Comparison of ENCODE assay signal across 1 cellular context in the genomic region with DNA sequence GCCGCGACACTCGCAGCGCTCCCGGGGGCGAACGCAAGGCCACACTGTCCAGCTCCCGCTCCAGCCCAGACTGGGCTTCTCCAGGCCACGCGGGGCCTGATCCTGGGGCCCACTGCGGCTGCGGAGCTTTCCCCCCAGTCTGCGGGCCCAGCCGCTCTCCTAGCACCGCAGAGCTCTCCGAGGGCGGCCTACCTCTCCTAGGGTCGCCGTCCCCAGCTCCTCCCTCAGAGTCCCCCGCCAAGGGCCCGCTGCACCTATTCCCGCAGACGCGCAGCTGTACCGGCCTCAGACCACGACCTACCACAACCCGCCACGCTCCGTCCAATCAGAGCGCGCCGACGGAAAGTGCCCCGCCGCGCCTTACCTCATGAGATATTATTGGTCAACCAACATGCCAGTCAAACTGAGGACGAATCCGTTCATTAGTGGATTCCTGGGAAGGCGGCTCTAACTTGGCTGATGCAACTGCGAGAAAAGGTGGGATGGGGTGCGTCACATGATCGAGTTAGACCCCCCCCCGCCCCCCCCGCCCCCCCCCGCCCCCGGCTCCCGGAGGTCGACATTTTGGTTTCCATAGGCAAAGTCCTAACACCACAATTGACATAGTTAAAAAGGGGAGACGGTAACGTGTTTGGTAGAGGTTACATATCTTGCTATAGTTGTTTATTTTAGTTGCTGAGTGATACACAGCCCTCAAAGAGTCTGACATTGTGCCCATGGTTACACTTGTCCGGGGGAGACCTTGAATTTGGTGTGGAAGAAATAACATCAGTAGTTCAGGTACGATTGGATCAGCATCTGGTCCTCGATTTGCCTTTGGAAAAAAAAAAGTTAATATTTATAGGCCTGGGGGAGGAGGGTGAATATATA.
TF ChIP-seq lines count a peak whose summit lies in the region.

A gene (minus strand): TSS at position 278 of the 870 bp plus-strand sequence. CDS start 6,743 bp downstream, outside the sequence.

TF ChIP-seq in HepG2, 621 proteins besides CTCF, POLR2A, EP300 and RAD21 (continued from another document and continues in another):
- TF ChIP-seq, protein P1, sequence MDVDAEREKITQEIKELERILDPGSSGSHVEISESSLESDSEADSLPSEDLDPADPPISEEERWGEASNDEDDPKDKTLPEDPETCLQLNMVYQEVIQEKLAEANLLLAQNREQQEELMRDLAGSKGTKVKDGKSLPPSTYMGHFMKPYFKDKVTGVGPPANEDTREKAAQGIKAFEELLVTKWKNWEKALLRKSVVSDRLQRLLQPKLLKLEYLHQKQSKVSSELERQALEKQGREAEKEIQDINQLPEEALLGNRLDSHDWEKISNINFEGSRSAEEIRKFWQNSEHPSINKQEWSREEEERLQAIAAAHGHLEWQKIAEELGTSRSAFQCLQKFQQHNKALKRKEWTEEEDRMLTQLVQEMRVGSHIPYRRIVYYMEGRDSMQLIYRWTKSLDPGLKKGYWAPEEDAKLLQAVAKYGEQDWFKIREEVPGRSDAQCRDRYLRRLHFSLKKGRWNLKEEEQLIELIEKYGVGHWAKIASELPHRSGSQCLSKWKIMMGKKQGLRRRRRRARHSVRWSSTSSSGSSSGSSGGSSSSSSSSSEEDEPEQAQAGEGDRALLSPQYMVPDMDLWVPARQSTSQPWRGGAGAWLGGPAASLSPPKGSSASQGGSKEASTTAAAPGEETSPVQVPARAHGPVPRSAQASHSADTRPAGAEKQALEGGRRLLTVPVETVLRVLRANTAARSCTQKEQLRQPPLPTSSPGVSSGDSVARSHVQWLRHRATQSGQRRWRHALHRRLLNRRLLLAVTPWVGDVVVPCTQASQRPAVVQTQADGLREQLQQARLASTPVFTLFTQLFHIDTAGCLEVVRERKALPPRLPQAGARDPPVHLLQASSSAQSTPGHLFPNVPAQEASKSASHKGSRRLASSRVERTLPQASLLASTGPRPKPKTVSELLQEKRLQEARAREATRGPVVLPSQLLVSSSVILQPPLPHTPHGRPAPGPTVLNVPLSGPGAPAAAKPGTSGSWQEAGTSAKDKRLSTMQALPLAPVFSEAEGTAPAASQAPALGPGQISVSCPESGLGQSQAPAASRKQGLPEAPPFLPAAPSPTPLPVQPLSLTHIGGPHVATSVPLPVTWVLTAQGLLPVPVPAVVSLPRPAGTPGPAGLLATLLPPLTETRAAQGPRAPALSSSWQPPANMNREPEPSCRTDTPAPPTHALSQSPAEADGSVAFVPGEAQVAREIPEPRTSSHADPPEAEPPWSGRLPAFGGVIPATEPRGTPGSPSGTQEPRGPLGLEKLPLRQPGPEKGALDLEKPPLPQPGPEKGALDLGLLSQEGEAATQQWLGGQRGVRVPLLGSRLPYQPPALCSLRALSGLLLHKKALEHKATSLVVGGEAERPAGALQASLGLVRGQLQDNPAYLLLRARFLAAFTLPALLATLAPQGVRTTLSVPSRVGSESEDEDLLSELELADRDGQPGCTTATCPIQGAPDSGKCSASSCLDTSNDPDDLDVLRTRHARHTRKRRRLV (CRISPR knock-in tag; IDR thresholded peaks at IDR 0.05) = peak; percentile 79; the same call in 1 of the 2 replicates
- TF ChIP-seq ZNF460 (CRISPR knock-in tag; IDR thresholded peaks at IDR 0.05; ENCODE audit: borderline replicate concordance) (no peak; the same call in 1 of the 2 replicates), ZNF101 (CRISPR knock-in tag; IDR thresholded peaks at IDR 0.05; ENCODE audit: borderline replicate concordance, low read depth) (0 out of 2 replicates have a peak, but pooled peaks have one; percentile 18), ZNF83 (CRISPR knock-in tag; IDR thresholded peaks at IDR 0.05; ENCODE audit: borderline replicate concordance) (peak; percentile 75; the same call in 1 of the 2 replicates), HOXA9 (CRISPR knock-in tag; IDR thresholded peaks at IDR 0.05; ENCODE audit: borderline replicate concordance) (0 out of 2 replicates have a peak, but pooled peaks have one; percentile 39), ZNF589 (CRISPR knock-in tag; conservative IDR thresholded peaks at IDR 0.05) (peak; percentile 60; the same call in 1 of the 2 replicates), SUZ12 (IDR thresholded peaks at IDR 0.05; ENCODE audit: low read depth, low read length) (no peak), YEATS2 (CRISPR knock-in tag; IDR thresholded peaks at IDR 0.05; ENCODE audit: borderline replicate concordance) (peak; percentile 90), TRIM24 (CRISPR knock-in tag; IDR thresholded peaks at IDR 0.05) (no peak), ZNF292 (CRISPR knock-in tag; IDR thresholded peaks at IDR 0.05; ENCODE audit: borderline replicate concordance, low read depth) (peak; percentile 71), MEF2D (CRISPR knock-in tag; IDR thresholded peaks at IDR 0.05) (peak; percentile 67), TOE1 (CRISPR knock-in tag; IDR thresholded peaks at IDR 0.05) (peak; percentile 81; the same call in 1 of the 2 replicates), ZNF737 (CRISPR knock-in tag; IDR thresholded peaks at IDR 0.05; ENCODE audit: borderline replicate concordance) (peak; percentile 96), ZNF383 (CRISPR knock-in tag; IDR thresholded peaks at IDR 0.05; ENCODE audit: borderline replicate concordance) (no peak), ZNF724P (CRISPR knock-in tag; IDR thresholded peaks at IDR 0.05; ENCODE audit: borderline replicate concordance) (peak; percentile 92; the same call in 1 of the 2 replicates), CCDC6 (CRISPR knock-in tag; IDR thresholded peaks at IDR 0.05) (0 out of 2 replicates have a peak, but pooled peaks have one; percentile 2), SIN3B (IDR thresholded peaks at IDR 0.05; ENCODE audit: low read length) (0 out of 2 replicates have a peak, but pooled peaks have one; percentile 34), FOXK2 (IDR thresholded peaks at IDR 0.05) (no peak), NCOA1 (CRISPR knock-in tag; IDR thresholded peaks at IDR 0.05) (no peak), AGO2 (optimal IDR thresholded peaks at IDR 0.05; ENCODE audit: low read depth, low read length) (peak; percentile 87), ZNF121 (CRISPR knock-in tag; IDR thresholded peaks at IDR 0.05) (peak; percentile 47; the same call in 1 of the 2 replicates)
- TF ChIP-seq, protein P2, sequence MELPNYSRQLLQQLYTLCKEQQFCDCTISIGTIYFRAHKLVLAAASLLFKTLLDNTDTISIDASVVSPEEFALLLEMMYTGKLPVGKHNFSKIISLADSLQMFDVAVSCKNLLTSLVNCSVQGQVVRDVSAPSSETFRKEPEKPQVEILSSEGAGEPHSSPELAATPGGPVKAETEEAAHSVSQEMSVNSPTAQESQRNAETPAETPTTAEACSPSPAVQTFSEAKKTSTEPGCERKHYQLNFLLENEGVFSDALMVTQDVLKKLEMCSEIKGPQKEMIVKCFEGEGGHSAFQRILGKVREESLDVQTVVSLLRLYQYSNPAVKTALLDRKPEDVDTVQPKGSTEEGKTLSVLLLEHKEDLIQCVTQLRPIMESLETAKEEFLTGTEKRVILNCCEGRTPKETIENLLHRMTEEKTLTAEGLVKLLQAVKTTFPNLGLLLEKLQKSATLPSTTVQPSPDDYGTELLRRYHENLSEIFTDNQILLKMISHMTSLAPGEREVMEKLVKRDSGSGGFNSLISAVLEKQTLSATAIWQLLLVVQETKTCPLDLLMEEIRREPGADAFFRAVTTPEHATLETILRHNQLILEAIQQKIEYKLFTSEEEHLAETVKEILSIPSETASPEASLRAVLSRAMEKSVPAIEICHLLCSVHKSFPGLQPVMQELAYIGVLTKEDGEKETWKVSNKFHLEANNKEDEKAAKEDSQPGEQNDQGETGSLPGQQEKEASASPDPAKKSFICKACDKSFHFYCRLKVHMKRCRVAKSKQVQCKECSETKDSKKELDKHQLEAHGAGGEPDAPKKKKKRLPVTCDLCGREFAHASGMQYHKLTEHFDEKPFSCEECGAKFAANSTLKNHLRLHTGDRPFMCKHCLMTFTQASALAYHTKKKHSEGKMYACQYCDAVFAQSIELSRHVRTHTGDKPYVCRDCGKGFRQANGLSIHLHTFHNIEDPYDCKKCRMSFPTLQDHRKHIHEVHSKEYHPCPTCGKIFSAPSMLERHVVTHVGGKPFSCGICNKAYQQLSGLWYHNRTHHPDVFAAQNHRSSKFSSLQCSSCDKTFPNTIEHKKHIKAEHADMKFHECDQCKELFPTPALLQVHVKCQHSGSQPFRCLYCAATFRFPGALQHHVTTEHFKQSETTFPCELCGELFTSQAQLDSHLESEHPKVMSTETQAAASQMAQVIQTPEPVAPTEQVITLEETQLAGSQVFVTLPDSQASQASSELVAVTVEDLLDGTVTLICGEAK (IDR thresholded peaks at IDR 0.05) = no peak
- TF ChIP-seq, protein P2 (CRISPR knock-in tag; IDR thresholded peaks at IDR 0.05) = peak; percentile 77
- TF ChIP-seq, protein P3, sequence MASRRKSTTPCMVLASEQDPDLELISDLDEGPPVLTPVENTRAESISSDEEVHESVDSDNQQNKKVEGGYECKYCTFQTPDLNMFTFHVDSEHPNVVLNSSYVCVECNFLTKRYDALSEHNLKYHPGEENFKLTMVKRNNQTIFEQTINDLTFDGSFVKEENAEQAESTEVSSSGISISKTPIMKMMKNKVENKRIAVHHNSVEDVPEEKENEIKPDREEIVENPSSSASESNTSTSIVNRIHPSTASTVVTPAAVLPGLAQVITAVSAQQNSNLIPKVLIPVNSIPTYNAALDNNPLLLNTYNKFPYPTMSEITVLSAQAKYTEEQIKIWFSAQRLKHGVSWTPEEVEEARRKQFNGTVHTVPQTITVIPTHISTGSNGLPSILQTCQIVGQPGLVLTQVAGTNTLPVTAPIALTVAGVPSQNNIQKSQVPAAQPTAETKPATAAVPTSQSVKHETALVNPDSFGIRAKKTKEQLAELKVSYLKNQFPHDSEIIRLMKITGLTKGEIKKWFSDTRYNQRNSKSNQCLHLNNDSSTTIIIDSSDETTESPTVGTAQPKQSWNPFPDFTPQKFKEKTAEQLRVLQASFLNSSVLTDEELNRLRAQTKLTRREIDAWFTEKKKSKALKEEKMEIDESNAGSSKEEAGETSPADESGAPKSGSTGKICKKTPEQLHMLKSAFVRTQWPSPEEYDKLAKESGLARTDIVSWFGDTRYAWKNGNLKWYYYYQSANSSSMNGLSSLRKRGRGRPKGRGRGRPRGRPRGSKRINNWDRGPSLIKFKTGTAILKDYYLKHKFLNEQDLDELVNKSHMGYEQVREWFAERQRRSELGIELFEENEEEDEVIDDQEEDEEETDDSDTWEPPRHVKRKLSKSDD (CRISPR knock-in tag; IDR thresholded peaks at IDR 0.05; ENCODE audit: low read depth) = 0 out of 2 replicates have a peak, but pooled peaks have one; percentile 61
- TF ChIP-seq, protein P4, sequence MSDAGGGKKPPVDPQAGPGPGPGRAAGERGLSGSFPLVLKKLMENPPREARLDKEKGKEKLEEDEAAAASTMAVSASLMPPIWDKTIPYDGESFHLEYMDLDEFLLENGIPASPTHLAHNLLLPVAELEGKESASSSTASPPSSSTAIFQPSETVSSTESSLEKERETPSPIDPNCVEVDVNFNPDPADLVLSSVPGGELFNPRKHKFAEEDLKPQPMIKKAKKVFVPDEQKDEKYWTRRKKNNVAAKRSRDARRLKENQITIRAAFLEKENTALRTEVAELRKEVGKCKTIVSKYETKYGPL (CRISPR knock-in tag; IDR thresholded peaks at IDR 0.05) = peak; percentile 88; the same call in 1 of the 2 replicates
- TF ChIP-seq, protein P5, sequence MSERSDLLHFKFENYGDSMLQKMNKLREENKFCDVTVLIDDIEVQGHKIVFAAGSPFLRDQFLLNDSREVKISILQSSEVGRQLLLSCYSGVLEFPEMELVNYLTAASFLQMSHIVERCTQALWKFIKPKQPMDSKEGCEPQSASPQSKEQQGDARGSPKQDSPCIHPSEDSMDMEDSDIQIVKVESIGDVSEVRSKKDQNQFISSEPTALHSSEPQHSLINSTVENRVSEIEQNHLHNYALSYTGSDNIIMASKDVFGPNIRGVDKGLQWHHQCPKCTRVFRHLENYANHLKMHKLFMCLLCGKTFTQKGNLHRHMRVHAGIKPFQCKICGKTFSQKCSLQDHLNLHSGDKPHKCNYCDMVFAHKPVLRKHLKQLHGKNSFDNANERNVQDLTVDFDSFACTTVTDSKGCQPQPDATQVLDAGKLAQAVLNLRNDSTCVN (CRISPR knock-in tag; IDR thresholded peaks at IDR 0.05; ENCODE audit: borderline replicate concordance) = peak; percentile 83; the same call in 1 of the 2 replicates
- TF ChIP-seq, protein P6, sequence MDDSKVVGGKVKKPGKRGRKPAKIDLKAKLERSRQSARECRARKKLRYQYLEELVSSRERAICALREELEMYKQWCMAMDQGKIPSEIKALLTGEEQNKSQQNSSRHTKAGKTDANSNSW (CRISPR knock-in tag; IDR thresholded peaks at IDR 0.05; ENCODE audit: borderline replicate concordance) = peak; percentile 86; the same call in 1 of the 2 replicates
- TF ChIP-seq, protein P7, sequence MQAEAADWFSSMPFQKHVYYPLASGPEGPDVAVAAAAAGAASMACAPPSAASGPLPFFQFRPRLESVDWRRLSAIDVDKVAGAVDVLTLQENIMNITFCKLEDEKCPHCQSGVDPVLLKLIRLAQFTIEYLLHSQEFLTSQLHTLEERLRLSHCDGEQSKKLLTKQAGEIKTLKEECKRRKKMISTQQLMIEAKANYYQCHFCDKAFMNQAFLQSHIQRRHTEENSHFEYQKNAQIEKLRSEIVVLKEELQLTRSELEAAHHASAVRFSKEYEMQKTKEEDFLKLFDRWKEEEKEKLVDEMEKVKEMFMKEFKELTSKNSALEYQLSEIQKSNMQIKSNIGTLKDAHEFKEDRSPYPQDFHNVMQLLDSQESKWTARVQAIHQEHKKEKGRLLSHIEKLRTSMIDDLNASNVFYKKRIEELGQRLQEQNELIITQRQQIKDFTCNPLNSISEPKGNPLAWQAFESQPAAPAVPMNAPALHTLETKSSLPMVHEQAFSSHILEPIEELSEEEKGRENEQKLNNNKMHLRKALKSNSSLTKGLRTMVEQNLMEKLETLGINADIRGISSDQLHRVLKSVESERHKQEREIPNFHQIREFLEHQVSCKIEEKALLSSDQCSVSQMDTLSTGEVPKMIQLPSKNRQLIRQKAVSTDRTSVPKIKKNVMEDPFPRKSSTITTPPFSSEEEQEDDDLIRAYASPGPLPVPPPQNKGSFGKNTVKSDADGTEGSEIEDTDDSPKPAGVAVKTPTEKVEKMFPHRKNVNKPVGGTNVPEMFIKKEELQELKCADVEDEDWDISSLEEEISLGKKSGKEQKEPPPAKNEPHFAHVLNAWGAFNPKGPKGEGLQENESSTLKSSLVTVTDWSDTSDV (CRISPR knock-in tag; IDR thresholded peaks at IDR 0.05) = peak; percentile 90
